ENCODE assay signal across 37 cellular contexts in genomic region chr12:30761730-30762129, GRCh38.
"Had no signal": no experiment of that assay in that cellular context is flagged by ENCODE, and none has a peak within 500 bp of the region (broad histone marks: within the 10 kb centered on the region; RNA-seq: fewer than 3 reads in every experiment).

No MANE protein-coding gene starts in this region.

- H3K4me1 Mint-ChIP-seq: activated CD4-positive, alpha-beta T cell treated with anti-CD3 and anti-CD28 coated beads, Interleukin-2, amount 10 ng/mL, durations not matched to agents 7 days and 5 days; activated naive CD4-positive, alpha-beta T cell treated with anti-CD3 and anti-CD28 coated beads, Interleukin-2, amount 10 ng/mL, durations not matched to agents 7 days and 5 days; activated naive CD8-positive, alpha-beta T cell treated with anti-CD3 and anti-CD28 coated beads, Interleukin-2, amount 10 ng/mL, durations not matched to agents 7 days and 5 days; brain; central memory CD8-positive, alpha-beta T cell had no signal

- H3K4me3 ChIP-seq: ascending aorta, cardiac muscle cell had no signal

- H3K27me3 Mint-ChIP-seq: activated naive CD4-positive, alpha-beta T cell treated with anti-CD3 and anti-CD28 coated beads, Interleukin-2, amount 50 U/mL, for 24 hours; activated naive CD8-positive, alpha-beta T cell; activated T-cell treated with anti-CD3 and anti-CD28 coated beads, Interleukin-2, amount 50 U/mL, for 24 hours; central memory CD8-positive, alpha-beta T cell had no signal

- H3K9me3 ChIP-seq: ascending aorta had no signal

- DNase-seq: activated CD4-positive, alpha-beta memory T cell treated with anti-CD3 and anti-CD28 coated beads, Interleukin-2, amount 10 ng/mL, durations not matched to agents 7 days and 5 days; activated CD4-positive, alpha-beta T cell treated with anti-CD3 and anti-CD28 coated beads for 1 hour; activated CD4-positive, alpha-beta T cell treated with anti-CD3 and anti-CD28 coated beads for 36 hours; activated CD4-positive, alpha-beta T cell treated with anti-CD3 and anti-CD28 coated beads for 48 hours; activated CD4-positive, alpha-beta T cell treated with anti-CD3 and anti-CD28 coated beads, Interleukin-2, amount 10 ng/mL, durations not matched to agents 7 days and 5 days; activated CD4-positive, alpha-beta T cell treated with anti-CD3 and anti-CD28 coated beads, Interleukin-2, amount 50 U/mL, for 48 hours; activated CD4-positive, CD25-positive, alpha-beta regulatory T cell; activated CD8-positive, alpha-beta memory T cell treated with anti-CD3 and anti-CD28 coated beads for 24 hours; activated CD8-positive, alpha-beta memory T cell treated with anti-CD3 and anti-CD28 coated beads, Interleukin-2, amount 10 ng/mL, durations not matched to agents 7 days and 5 days; activated CD8-positive, alpha-beta memory T cell treated with anti-CD3 and anti-CD28 coated beads, Interleukin-2, amount 50 U/mL, for 48 hours; activated CD8-positive, alpha-beta T cell treated with anti-CD3 and anti-CD28 coated beads, Interleukin-2, amount 10 ng/mL, durations not matched to agents 7 days and 5 days; activated effector memory CD4-positive, alpha-beta T cell treated with Interleukin-2 at 50 U/mL for 16 hours; activated gamma-delta T cell; activated naive CD4-positive, alpha-beta T cell treated with anti-CD3 and anti-CD28 coated beads, Interleukin-2, amount 10 ng/mL, durations not matched to agents 7 days and 5 days; activated naive CD4-positive, alpha-beta T cell treated with Interleukin-2 at 50 U/mL for 16 hours; activated naive CD8-positive, alpha-beta T cell treated with anti-CD3 and anti-CD28 coated beads, Interleukin-2, amount 10 ng/mL, durations not matched to agents 7 days and 5 days; activated naive CD8-positive, alpha-beta T cell treated with anti-CD3 and anti-CD28 coated beads, Interleukin-2, amount 50 U/mL, for 24 hours; activated T-cell treated with anti-CD3 and anti-CD28 coated beads, Interleukin-2, amount 50 U/mL, for 24 hours; activated T-cell treated with anti-CD3 and anti-CD28 coated beads, Interleukin-2, amount 50 U/mL, for 48 hours; amygdala; anterior cingulate cortex; caudate nucleus; cerebellar nuclear complex; T-helper 17 cell; T1000; WERI-Rb-1 had no signal

- H3K4me1 ChIP-seq: ascending aorta had no signal

- H3K36me3 ChIP-seq: ascending aorta, cardiac muscle cell, WERI-Rb-1 had no signal

- FAIRE-seq: bronchial epithelial cell, TTC549 had no signal

- H3K9me3 Mint-ChIP-seq: activated CD4-positive, alpha-beta memory T cell treated with anti-CD3 and anti-CD28 coated beads, Interleukin-2, amount 10 ng/mL, durations not matched to agents 7 days and 5 days; activated CD4-positive, alpha-beta T cell treated with anti-CD3 and anti-CD28 coated beads, Interleukin-2, amount 10 ng/mL, durations not matched to agents 7 days and 5 days; activated naive CD4-positive, alpha-beta T cell treated with anti-CD3 and anti-CD28 coated beads, Interleukin-2, amount 10 ng/mL, durations not matched to agents 7 days and 5 days; activated naive CD4-positive, alpha-beta T cell treated with anti-CD3 and anti-CD28 coated beads, Interleukin-2, amount 50 U/mL, for 24 hours; activated naive CD8-positive, alpha-beta T cell treated with anti-CD3 and anti-CD28 coated beads, Interleukin-2, amount 10 ng/mL, durations not matched to agents 7 days and 5 days; activated naive CD8-positive, alpha-beta T cell treated with anti-CD3 and anti-CD28 coated beads, Interleukin-2, amount 50 U/mL, for 24 hours; activated T-cell treated with anti-CD3 and anti-CD28 coated beads, Interleukin-2, amount 50 U/mL, for 24 hours; activated T-helper 2 cell treated with anti-CD3 and anti-CD28 coated beads, Interferon-gamma antibody, Interleukin-2, Interleukin-4, amounts not matched to agents 10 μg/mL and 5 μg/mL and 100 μg/mL, durations not matched to agents 14 hours and 24 hours and 36 hours; central memory CD8-positive, alpha-beta T cell had no signal

- H3K4me3 Mint-ChIP-seq: activated CD4-positive, alpha-beta memory T cell treated with anti-CD3 and anti-CD28 coated beads, Interleukin-2, amount 10 ng/mL, durations not matched to agents 7 days and 5 days; activated CD4-positive, alpha-beta T cell treated with anti-CD3 and anti-CD28 coated beads for 36 hours; activated CD4-positive, alpha-beta T cell treated with anti-CD3 and anti-CD28 coated beads, Interleukin-2, amount 10 ng/mL, durations not matched to agents 7 days and 5 days; activated CD8-positive, alpha-beta memory T cell treated with anti-CD3 and anti-CD28 coated beads, Interleukin-2, amount 10 ng/mL, durations not matched to agents 7 days and 5 days; activated CD8-positive, alpha-beta T cell treated with anti-CD3 and anti-CD28 coated beads, Interleukin-2, amount 10 ng/mL, durations not matched to agents 7 days and 5 days; activated naive CD4-positive, alpha-beta T cell treated with anti-CD3 and anti-CD28 coated beads, Interleukin-2, amount 10 ng/mL, durations not matched to agents 7 days and 5 days; activated naive CD4-positive, alpha-beta T cell treated with anti-CD3 and anti-CD28 coated beads, Interleukin-2, amount 50 U/mL, for 24 hours; activated naive CD8-positive, alpha-beta T cell; activated naive CD8-positive, alpha-beta T cell treated with anti-CD3 and anti-CD28 coated beads, Interleukin-2, amount 10 ng/mL, durations not matched to agents 7 days and 5 days; activated naive CD8-positive, alpha-beta T cell treated with anti-CD3 and anti-CD28 coated beads, Interleukin-2, amount 50 U/mL, for 24 hours; activated T-cell treated with anti-CD3 and anti-CD28 coated beads, Interleukin-2, amount 50 U/mL, for 24 hours; brain; central memory CD8-positive, alpha-beta T cell; T-helper 17 cell; WTC11 had no signal

- H3K27me3 ChIP-seq: ascending aorta, cardiac muscle cell had no signal

- H3K27ac ChIP-seq: ascending aorta, cardiac muscle cell, WERI-Rb-1 had no signal

- ATAC-seq: activated CD4-positive, alpha-beta T cell treated with anti-CD3 and anti-CD28 coated beads for 36 hours; activated CD4-positive, CD25-positive, alpha-beta regulatory T cell treated with anti-CD3 and anti-CD28 coated beads, Interleukin-2, amount 50 U/mL, for 24 hours; activated CD8-positive, alpha-beta memory T cell treated with anti-CD3 and anti-CD28 coated beads, Interleukin-2, amount 10 ng/mL, durations not matched to agents 7 days and 5 days; activated CD8-positive, alpha-beta T cell treated with anti-CD3 and anti-CD28 coated beads, Interleukin-2, amount 10 ng/mL, durations not matched to agents 7 days and 5 days; activated naive CD8-positive, alpha-beta T cell treated with anti-CD3 and anti-CD28 coated beads, Interleukin-2, amount 50 U/mL, for 24 hours; T-helper 17 cell; WTC11 had no signal

- H3K36me3 Mint-ChIP-seq: activated naive CD4-positive, alpha-beta T cell treated with anti-CD3 and anti-CD28 coated beads, Interleukin-2, amount 10 ng/mL, durations not matched to agents 7 days and 5 days; activated naive CD8-positive, alpha-beta T cell treated with anti-CD3 and anti-CD28 coated beads, Interleukin-2, amount 10 ng/mL, durations not matched to agents 7 days and 5 days; brain had no signal

- H3K27ac Mint-ChIP-seq: activated CD4-positive, alpha-beta memory T cell treated with anti-CD3 and anti-CD28 coated beads, Interleukin-2, amount 10 ng/mL, durations not matched to agents 7 days and 5 days; activated CD4-positive, alpha-beta T cell treated with anti-CD3 and anti-CD28 coated beads for 36 hours; activated CD4-positive, alpha-beta T cell treated with anti-CD3 and anti-CD28 coated beads, Interleukin-2, amount 10 ng/mL, durations not matched to agents 7 days and 5 days; activated CD8-positive, alpha-beta memory T cell treated with anti-CD3 and anti-CD28 coated beads, Interleukin-2, amount 10 ng/mL, durations not matched to agents 7 days and 5 days; activated CD8-positive, alpha-beta T cell treated with anti-CD3 and anti-CD28 coated beads, Interleukin-2, amount 10 ng/mL, durations not matched to agents 7 days and 5 days; activated naive CD4-positive, alpha-beta T cell treated with anti-CD3 and anti-CD28 coated beads, Interleukin-2, amount 10 ng/mL, durations not matched to agents 7 days and 5 days; activated naive CD4-positive, alpha-beta T cell treated with anti-CD3 and anti-CD28 coated beads, Interleukin-2, amount 50 U/mL, for 24 hours; activated naive CD8-positive, alpha-beta T cell; activated naive CD8-positive, alpha-beta T cell treated with anti-CD3 and anti-CD28 coated beads, Interleukin-2, amount 10 ng/mL, durations not matched to agents 7 days and 5 days; activated naive CD8-positive, alpha-beta T cell treated with anti-CD3 and anti-CD28 coated beads, Interleukin-2, amount 50 U/mL, for 24 hours; activated T-cell treated with anti-CD3 and anti-CD28 coated beads, Interleukin-2, amount 50 U/mL, for 24 hours; activated T-helper 2 cell treated with anti-CD3 and anti-CD28 coated beads, Interferon-gamma antibody, Interleukin-2, Interleukin-4, amounts not matched to agents 10 μg/mL and 5 μg/mL and 100 μg/mL, durations not matched to agents 14 hours and 24 hours and 36 hours; brain; T-helper 17 cell; WTC11 had no signal
